13 cellular contexts compared by ENCODE assay signal in genomic region chr16:29757086-29757485, GRCh38. TPM values are rescaled to one million over a fixed set of nuclear protein-coding genes. Genes with fewer than 3 reads are reported as not detected.
"Had no signal": no experiment of that assay in that cellular context is flagged by ENCODE, and none has a peak within 500 bp of the region (broad histone marks: within the 10 kb centered on the region; RNA-seq: fewer than 3 reads in every experiment).

No MANE protein-coding gene starts in this region.

RNA-seq across cellular contexts. Expression of gene C16orf54, which starts 11.3 kb away (rescaled TPM):
- total RNA-seq: dermis microvascular lymphatic vessel endothelial cell, endothelial cell of umbilical vein, fibroblast of lung, fibroblast of villous mesenchyme, glomerular endothelial cell had no signal
- polyA plus RNA-seq: endothelial cell of umbilical vein, fibroblast of lung had no signal

RNA-seq across cellular contexts. Expression of gene ZG16, which starts 21.0 kb away (rescaled TPM):
- total RNA-seq: activated B cell treated with CpG ODN at 0.5 μM for 24 hours; activated CD8-positive, alpha-beta T cell treated with anti-CD3 and anti-CD28 coated beads for 36 hours; activated naive CD8-positive, alpha-beta T cell treated with anti-CD3 and anti-CD28 coated beads for 36 hours; activated T-helper 17 cell treated with anti-CD3 and anti-CD28 coated beads, Interleukin-2, amount 50 U/mL, for 72 hours; dermis microvascular lymphatic vessel endothelial cell; endothelial cell of umbilical vein; esophagus squamous epithelium; fibroblast of lung; fibroblast of villous mesenchyme; gastroesophageal sphincter; glomerular endothelial cell; T-helper 1 cell treated with Interleukin-12 subunit alpha and Interleukin-12 subunit beta and Interleukin-4 antibody, amounts not matched to agents 30 ng/mL and 1 ng/mL, for 36 hours; T-helper 2 cell treated with Interferon-gamma antibody and Interleukin-4, amounts not matched to agents 100 ng/mL and 5 ng/mL, for 36 hours had no signal
- polyA plus RNA-seq: endothelial cell of umbilical vein, fibroblast of lung had no signal

RNA-seq across cellular contexts. Expression of gene PRRT2, which starts 54.9 kb away (rescaled TPM):
- total RNA-seq: dermis microvascular lymphatic vessel endothelial cell had no signal
